Comparison of ENCODE assay signal across 8 cellular contexts in the genomic region with DNA sequence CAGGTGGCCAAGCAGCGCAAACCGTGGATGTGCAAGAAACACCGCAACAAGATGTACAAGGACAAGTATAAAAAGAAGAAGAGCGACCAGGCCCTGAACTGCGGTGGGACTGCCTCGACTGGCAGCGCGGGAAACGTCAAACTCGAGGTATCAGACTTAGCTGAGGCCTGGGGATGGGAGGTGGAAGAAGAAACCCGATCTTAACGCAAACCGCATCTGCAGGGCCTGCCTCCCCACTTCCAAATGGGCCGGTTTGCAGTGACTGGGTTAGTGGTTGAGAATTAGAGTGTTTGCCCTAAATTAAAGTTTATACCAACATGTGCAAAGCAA. TPM values are rescaled to one million over a fixed set of nuclear protein-coding genes. Genes with fewer than 3 reads are reported as not detected.
DNase-seq lines count a peak whose midpoint lies in the region; ATAC-seq and TF ChIP-seq lines count a peak whose summit lies in the region.

No MANE protein-coding gene starts in this region.

- ATAC-seq in GM21447 (IDR thresholded peaks at IDR 0.05; ENCODE audit: unreplicated experiment), result peak; percentile 18

- no peaks in the 10 kb centered on the region for H3K27me3 ChIP-seq in HUES6 (ENCODE audit: control insufficient read depth, insufficient read depth, low read length)

- DNase-seq in EL (peak; percentile 52), fibroblast of gingiva (ENCODE audit: low read depth) (peak; percentile 10), osteocyte (ENCODE audit: extremely low spot score, unreplicated experiment) (no peak), GM19240 (ENCODE audit: insufficient read length, low spot score) (no peak), NCI-H1417 treated with DMSO at 0.1 percent for 48 hours (lab: John Stamatoyannopoulos, UW) (no peak)

- H3K36me3 ChIP-seq in HUES6 (ENCODE audit: control insufficient read depth, insufficient read depth, low read length), result no peaks in the 10 kb centered on the region; the same call in 1 of the 2 replicates

- H3K4me1 ChIP-seq in HUES6 (ENCODE audit: control insufficient read depth, insufficient read depth, low read length), result peaks cover 14% of the 10 kb centered on the region

- no peaks in the 10 kb centered on the region for H3K9me3 Mint-ChIP-seq in osteocyte (ENCODE audit: unreplicated experiment)

- peak overlapping the region; percentile 88 for H3K4me3 ChIP-seq in HUES6 (ENCODE audit: low read depth, low read length)
- H3K4me3 ChIP-seq in WI38 (ENCODE audit: low read depth, low read length), result peak overlapping the region; percentile 66

- no peaks in the 10 kb centered on the region for H3K9me3 ChIP-seq in HUES6 (ENCODE audit: control insufficient read depth, insufficient read depth, low read depth, low read length)

- peak overlapping the region; percentile 91 for H3K4me3 Mint-ChIP-seq in osteocyte (ENCODE audit: unreplicated experiment)

- peak overlapping the region; percentile 18 for H3K9ac ChIP-seq in HUES6 (ENCODE audit: low read length)

- no peaks in the 10 kb centered on the region for H3K36me3 Mint-ChIP-seq in osteocyte (ENCODE audit: unreplicated experiment)

- H3K27ac Mint-ChIP-seq in osteocyte (ENCODE audit: unreplicated experiment), result peak overlapping the region; percentile 75

- no peak overlapping the region for H3K27ac ChIP-seq in HUES6 (ENCODE audit: low read depth, low read length)

- H3K4me1 Mint-ChIP-seq in osteocyte (ENCODE audit: unreplicated experiment), result peaks cover 30% of the 10 kb centered on the region

- H3K27me3 Mint-ChIP-seq in osteocyte (ENCODE audit: unreplicated experiment), result peaks cover 3% of the 10 kb centered on the region

- no peak for TF ChIP-seq CTCF in WI38 (IDR thresholded peaks at IDR 0.05; ENCODE audit: low read depth, low read length)
- TF ChIP-seq CTCF in osteocyte (IDR thresholded peaks at IDR 0.05), result no peak

RNA-seq across cellular contexts. Expression of a gene that starts 0.8 kb away (rescaled TPM):
- total RNA-seq in osteocyte, result 4.9 and 9.4 TPM in 2 replicates

Comparison
In these comparisons a context has a peak if more than half of its experiments do, and no peak if none do; other contexts are left out.
1. DNase-seq: peak in EL (single experiment) and fibroblast of gingiva (single experiment); none in osteocyte (single experiment), GM19240 (single experiment) and NCI-H1417 treated with DMSO at 0.1 percent for 48 hours (single experiment).